ENCODE assay signal across 1 cellular context in genomic region chr19:48120505-48120904, GRCh38.
TF ChIP-seq lines count a peak whose summit lies in the region.

No MANE protein-coding gene starts in this region.

TF ChIP-seq in K562, 482 proteins besides CTCF, POLR2A, EP300 and RAD21:
- no peak for TF ChIP-seq DPF2 (IDR thresholded peaks at IDR 0.05)
- TF ChIP-seq RBM25 (IDR thresholded peaks at IDR 0.05; ENCODE audit: low read depth, low read length, severe bottlenecking) = peak; percentile 55
